1 cellular context compared by ENCODE assay signal in the genomic region with DNA sequence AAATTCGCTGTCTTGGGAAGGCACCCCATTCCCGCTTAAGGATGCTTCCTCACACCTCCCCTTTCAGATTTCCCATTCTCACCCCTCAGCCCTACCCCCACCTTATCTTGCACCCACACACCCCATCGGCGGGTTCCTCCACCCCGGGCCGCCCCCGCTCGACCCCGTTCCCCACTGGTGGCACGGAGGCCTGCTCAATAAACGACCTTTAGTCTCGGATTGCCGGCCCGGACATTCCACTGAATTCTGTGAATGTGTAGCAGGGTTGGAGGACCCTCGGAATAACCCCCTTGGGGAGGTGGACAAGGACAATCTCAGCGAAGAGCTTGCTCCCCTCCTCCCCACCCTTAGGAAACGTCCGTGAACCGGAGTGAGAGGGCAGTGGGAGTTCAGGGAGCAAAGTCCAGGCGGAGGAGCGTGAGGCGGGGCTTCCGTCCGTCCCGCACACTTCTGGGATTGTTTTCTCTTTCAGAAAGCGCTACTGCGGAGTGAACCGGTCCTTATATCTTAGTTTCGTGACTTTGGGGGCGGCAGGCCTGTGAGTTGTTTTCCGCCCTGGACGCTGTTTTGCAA.
TF ChIP-seq lines count a peak whose summit lies in the region.

No MANE protein-coding gene starts in this region.

TF ChIP-seq in HepG2, 621 proteins besides CTCF, POLR2A, EP300 and RAD21 (continued from another document and continues in another):
- TF ChIP-seq MED13 (CRISPR knock-in tag; IDR thresholded peaks at IDR 0.05), result peak; percentile 93; the same call in 1 of the 2 replicates
- peak; percentile 94 for TF ChIP-seq NR2C2 (CRISPR knock-in tag; IDR thresholded peaks at IDR 0.05; ENCODE audit: borderline replicate concordance)
- TF ChIP-seq ZNF24 (IDR thresholded peaks at IDR 0.05), result 0 out of 2 replicates have a peak, but pooled peaks have one; percentile 9
- TF ChIP-seq, protein P1, sequence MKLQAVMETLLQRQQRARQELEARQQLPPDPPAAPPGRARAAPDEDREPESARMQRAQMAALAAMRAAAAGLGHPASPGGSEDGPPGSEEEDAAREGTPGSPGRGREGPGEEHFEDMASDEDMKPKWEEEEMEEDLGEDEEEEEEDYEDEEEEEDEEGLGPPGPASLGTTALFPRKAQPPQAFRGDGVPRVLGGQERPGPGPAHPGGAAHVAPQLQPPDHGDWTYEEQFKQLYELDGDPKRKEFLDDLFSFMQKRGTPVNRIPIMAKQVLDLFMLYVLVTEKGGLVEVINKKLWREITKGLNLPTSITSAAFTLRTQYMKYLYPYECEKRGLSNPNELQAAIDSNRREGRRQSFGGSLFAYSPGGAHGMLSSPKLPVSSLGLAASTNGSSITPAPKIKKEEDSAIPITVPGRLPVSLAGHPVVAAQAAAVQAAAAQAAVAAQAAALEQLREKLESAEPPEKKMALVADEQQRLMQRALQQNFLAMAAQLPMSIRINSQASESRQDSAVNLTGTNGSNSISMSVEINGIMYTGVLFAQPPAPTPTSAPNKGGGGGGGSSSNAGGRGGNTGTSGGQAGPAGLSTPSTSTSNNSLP (IDR thresholded peaks at IDR 0.05; ENCODE audit: low read depth, low read length), result no peak; the same call in 1 of the 2 replicates
- TF ChIP-seq FOXM1 (CRISPR knock-in tag; IDR thresholded peaks at IDR 0.05), result no peak
- TF ChIP-seq, protein P2, sequence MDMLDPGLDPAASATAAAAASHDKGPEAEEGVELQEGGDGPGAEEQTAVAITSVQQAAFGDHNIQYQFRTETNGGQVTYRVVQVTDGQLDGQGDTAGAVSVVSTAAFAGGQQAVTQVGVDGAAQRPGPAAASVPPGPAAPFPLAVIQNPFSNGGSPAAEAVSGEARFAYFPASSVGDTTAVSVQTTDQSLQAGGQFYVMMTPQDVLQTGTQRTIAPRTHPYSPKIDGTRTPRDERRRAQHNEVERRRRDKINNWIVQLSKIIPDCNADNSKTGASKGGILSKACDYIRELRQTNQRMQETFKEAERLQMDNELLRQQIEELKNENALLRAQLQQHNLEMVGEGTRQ (IDR thresholded peaks at IDR 0.05; ENCODE audit: low read depth, low read length), result no peak
- TF ChIP-seq, protein P2 (CRISPR knock-in tag; IDR thresholded peaks at IDR 0.05; ENCODE audit: borderline replicate concordance), result no peak
- TF ChIP-seq, protein P3, sequence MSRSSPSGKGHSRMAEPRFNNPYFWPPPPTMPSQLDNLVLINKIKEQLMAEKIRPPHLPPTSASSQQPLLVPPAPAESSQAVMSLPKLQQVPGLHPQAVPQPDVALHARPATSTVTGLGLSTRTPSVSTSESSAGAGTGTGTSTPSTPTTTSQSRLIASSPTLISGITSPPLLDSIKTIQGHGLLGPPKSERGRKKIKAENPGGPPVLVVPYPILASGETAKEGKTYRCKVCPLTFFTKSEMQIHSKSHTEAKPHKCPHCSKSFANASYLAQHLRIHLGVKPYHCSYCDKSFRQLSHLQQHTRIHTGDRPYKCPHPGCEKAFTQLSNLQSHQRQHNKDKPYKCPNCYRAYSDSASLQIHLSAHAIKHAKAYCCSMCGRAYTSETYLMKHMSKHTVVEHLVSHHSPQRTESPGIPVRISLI (CRISPR knock-in tag; IDR thresholded peaks at IDR 0.05; ENCODE audit: borderline replicate concordance), result 0 out of 2 replicates have a peak, but pooled peaks have one; percentile 10
- TF ChIP-seq SAFB2 (CRISPR knock-in tag; IDR thresholded peaks at IDR 0.05; ENCODE audit: borderline replicate concordance, low read depth), result no peak; the same call in 1 of the 2 replicates
- TF ChIP-seq FOXC1 (CRISPR knock-in tag; IDR thresholded peaks at IDR 0.05; ENCODE audit: borderline replicate concordance), result peak; percentile 40; the same call in 1 of the 2 replicates
- TF ChIP-seq ATF7 (IDR thresholded peaks at IDR 0.05), result no peak
- no peak for TF ChIP-seq ATF7 (CRISPR knock-in tag; IDR thresholded peaks at IDR 0.05)
- TF ChIP-seq MED1 (CRISPR knock-in tag; IDR thresholded peaks at IDR 0.05), result peak; percentile 87
- TF ChIP-seq SIN3A (IDR thresholded peaks at IDR 0.05; ENCODE audit: borderline replicate concordance, low read depth, low read length), result peak; percentile 78; the same call in 1 of the 2 replicates
- TF ChIP-seq, protein P4, sequence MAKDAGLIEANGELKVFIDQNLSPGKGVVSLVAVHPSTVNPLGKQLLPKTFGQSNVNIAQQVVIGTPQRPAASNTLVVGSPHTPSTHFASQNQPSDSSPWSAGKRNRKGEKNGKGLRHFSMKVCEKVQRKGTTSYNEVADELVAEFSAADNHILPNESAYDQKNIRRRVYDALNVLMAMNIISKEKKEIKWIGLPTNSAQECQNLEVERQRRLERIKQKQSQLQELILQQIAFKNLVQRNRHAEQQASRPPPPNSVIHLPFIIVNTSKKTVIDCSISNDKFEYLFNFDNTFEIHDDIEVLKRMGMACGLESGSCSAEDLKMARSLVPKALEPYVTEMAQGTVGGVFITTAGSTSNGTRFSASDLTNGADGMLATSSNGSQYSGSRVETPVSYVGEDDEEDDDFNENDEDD (CRISPR knock-in tag; IDR thresholded peaks at IDR 0.05; ENCODE audit: borderline replicate concordance), result peak; percentile 42; the same call in 1 of the 2 replicates
- TF ChIP-seq, protein P5, sequence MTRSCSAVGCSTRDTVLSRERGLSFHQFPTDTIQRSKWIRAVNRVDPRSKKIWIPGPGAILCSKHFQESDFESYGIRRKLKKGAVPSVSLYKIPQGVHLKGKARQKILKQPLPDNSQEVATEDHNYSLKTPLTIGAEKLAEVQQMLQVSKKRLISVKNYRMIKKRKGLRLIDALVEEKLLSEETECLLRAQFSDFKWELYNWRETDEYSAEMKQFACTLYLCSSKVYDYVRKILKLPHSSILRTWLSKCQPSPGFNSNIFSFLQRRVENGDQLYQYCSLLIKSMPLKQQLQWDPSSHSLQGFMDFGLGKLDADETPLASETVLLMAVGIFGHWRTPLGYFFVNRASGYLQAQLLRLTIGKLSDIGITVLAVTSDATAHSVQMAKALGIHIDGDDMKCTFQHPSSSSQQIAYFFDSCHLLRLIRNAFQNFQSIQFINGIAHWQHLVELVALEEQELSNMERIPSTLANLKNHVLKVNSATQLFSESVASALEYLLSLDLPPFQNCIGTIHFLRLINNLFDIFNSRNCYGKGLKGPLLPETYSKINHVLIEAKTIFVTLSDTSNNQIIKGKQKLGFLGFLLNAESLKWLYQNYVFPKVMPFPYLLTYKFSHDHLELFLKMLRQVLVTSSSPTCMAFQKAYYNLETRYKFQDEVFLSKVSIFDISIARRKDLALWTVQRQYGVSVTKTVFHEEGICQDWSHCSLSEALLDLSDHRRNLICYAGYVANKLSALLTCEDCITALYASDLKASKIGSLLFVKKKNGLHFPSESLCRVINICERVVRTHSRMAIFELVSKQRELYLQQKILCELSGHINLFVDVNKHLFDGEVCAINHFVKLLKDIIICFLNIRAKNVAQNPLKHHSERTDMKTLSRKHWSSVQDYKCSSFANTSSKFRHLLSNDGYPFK (CRISPR knock-in tag; IDR thresholded peaks at IDR 0.05; ENCODE audit: borderline replicate concordance), result no peak
- no peak for TF ChIP-seq ARNT (IDR thresholded peaks at IDR 0.05)
- 0 out of 2 replicates have a peak, but pooled peaks have one; percentile 36 for TF ChIP-seq KLF12 (CRISPR knock-in tag; IDR thresholded peaks at IDR 0.05; ENCODE audit: borderline replicate concordance)
- TF ChIP-seq YEATS4 (CRISPR knock-in tag; IDR thresholded peaks at IDR 0.05; ENCODE audit: borderline replicate concordance), result peak; percentile 86; the same call in 1 of the 2 replicates
- TF ChIP-seq ZNF792 (CRISPR knock-in tag; IDR thresholded peaks at IDR 0.05), result peak; percentile 94
- TF ChIP-seq NFATC3 (CRISPR knock-in tag; IDR thresholded peaks at IDR 0.05), result no peak
- peak in 1 of 2 experiments; percentile 53; a peak in 1 of 4 replicates for TF ChIP-seq KLF16 (CRISPR knock-in tag; IDR thresholded peaks at IDR 0.05)
- peak; percentile 55; the same call in 1 of the 2 replicates for TF ChIP-seq ISL2 (CRISPR knock-in tag; IDR thresholded peaks at IDR 0.05)
- TF ChIP-seq, protein P6, sequence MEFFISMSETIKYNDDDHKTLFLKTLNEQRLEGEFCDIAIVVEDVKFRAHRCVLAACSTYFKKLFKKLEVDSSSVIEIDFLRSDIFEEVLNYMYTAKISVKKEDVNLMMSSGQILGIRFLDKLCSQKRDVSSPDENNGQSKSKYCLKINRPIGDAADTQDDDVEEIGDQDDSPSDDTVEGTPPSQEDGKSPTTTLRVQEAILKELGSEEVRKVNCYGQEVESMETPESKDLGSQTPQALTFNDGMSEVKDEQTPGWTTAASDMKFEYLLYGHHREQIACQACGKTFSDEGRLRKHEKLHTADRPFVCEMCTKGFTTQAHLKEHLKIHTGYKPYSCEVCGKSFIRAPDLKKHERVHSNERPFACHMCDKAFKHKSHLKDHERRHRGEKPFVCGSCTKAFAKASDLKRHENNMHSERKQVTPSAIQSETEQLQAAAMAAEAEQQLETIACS (CRISPR knock-in tag; IDR thresholded peaks at IDR 0.05), result no peak
- TF ChIP-seq ERF (CRISPR knock-in tag; IDR thresholded peaks at IDR 0.05), result peak; percentile 66; the same call in 1 of the 2 replicates
- TF ChIP-seq, protein P7, sequence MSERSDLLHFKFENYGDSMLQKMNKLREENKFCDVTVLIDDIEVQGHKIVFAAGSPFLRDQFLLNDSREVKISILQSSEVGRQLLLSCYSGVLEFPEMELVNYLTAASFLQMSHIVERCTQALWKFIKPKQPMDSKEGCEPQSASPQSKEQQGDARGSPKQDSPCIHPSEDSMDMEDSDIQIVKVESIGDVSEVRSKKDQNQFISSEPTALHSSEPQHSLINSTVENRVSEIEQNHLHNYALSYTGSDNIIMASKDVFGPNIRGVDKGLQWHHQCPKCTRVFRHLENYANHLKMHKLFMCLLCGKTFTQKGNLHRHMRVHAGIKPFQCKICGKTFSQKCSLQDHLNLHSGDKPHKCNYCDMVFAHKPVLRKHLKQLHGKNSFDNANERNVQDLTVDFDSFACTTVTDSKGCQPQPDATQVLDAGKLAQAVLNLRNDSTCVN (CRISPR knock-in tag; IDR thresholded peaks at IDR 0.05; ENCODE audit: borderline replicate concordance), result peak; percentile 18; the same call in 1 of the 2 replicates
- no peak; the same call in 1 of the 2 replicates for TF ChIP-seq ARHGAP35 (CRISPR knock-in tag; IDR thresholded peaks at IDR 0.05; ENCODE audit: borderline replicate concordance)
- no peak for TF ChIP-seq ZNF674 (CRISPR knock-in tag; IDR thresholded peaks at IDR 0.05; ENCODE audit: low read depth)
- TF ChIP-seq, protein P8, sequence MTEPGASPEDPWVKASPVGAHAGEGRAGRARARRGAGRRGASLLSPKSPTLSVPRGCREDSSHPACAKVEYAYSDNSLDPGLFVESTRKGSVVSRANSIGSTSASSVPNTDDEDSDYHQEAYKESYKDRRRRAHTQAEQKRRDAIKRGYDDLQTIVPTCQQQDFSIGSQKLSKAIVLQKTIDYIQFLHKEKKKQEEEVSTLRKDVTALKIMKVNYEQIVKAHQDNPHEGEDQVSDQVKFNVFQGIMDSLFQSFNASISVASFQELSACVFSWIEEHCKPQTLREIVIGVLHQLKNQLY (CRISPR knock-in tag; IDR thresholded peaks at IDR 0.05), result peak; percentile 20; the same call in 1 of the 2 replicates
- peak; percentile 90 for TF ChIP-seq SP5 (CRISPR knock-in tag; IDR thresholded peaks at IDR 0.05; ENCODE audit: borderline replicate concordance, low read depth)
- TF ChIP-seq, protein P9, sequence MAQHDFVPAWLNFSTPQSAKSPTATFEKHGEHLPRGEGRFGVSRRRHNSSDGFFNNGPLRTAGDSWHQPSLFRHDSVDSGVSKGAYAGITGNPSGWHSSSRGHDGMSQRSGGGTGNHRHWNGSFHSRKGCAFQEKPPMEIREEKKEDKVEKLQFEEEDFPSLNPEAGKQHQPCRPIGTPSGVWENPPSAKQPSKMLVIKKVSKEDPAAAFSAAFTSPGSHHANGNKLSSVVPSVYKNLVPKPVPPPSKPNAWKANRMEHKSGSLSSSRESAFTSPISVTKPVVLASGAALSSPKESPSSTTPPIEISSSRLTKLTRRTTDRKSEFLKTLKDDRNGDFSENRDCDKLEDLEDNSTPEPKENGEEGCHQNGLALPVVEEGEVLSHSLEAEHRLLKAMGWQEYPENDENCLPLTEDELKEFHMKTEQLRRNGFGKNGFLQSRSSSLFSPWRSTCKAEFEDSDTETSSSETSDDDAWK (CRISPR knock-in tag; IDR thresholded peaks at IDR 0.05), result no peak
- peak; percentile 11; the same call in 1 of the 2 replicates for TF ChIP-seq ZNF7 (CRISPR knock-in tag; IDR thresholded peaks at IDR 0.05)
- TF ChIP-seq KMT2A (CRISPR knock-in tag; IDR thresholded peaks at IDR 0.05), result no peak
- peak; percentile 91 for TF ChIP-seq MIER3 (CRISPR knock-in tag; IDR thresholded peaks at IDR 0.05; ENCODE audit: borderline replicate concordance)
- no peak for TF ChIP-seq POLR2AphosphoS2 (IDR thresholded peaks at IDR 0.05; ENCODE audit: low read depth, low read length)
- TF ChIP-seq THAP11 (CRISPR knock-in tag; IDR thresholded peaks at IDR 0.05), result peak; percentile 84
- TF ChIP-seq IKZF4 (CRISPR knock-in tag; IDR thresholded peaks at IDR 0.05; ENCODE audit: borderline replicate concordance, low read depth, not compliant biosample characterization), result peak; percentile 45
- TF ChIP-seq, protein P10, sequence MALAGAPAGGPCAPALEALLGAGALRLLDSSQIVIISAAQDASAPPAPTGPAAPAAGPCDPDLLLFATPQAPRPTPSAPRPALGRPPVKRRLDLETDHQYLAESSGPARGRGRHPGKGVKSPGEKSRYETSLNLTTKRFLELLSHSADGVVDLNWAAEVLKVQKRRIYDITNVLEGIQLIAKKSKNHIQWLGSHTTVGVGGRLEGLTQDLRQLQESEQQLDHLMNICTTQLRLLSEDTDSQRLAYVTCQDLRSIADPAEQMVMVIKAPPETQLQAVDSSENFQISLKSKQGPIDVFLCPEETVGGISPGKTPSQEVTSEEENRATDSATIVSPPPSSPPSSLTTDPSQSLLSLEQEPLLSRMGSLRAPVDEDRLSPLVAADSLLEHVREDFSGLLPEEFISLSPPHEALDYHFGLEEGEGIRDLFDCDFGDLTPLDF (CRISPR knock-in tag; IDR thresholded peaks at IDR 0.05), result peak; percentile 11; the same call in 1 of the 2 replicates
- TF ChIP-seq ESRRA (CRISPR knock-in tag; IDR thresholded peaks at IDR 0.05; ENCODE audit: low read depth), result peak; percentile 85; the same call in 1 of the 2 replicates
- peak; percentile 56; the same call in 1 of the 2 replicates for TF ChIP-seq MTA1 (CRISPR knock-in tag; IDR thresholded peaks at IDR 0.05; ENCODE audit: borderline replicate concordance)
- TF ChIP-seq ZNF841 (CRISPR knock-in tag; IDR thresholded peaks at IDR 0.05; ENCODE audit: borderline replicate concordance), result 0 out of 2 replicates have a peak, but pooled peaks have one; percentile 56
- TF ChIP-seq AGO1 (IDR thresholded peaks at IDR 0.05; ENCODE audit: low read depth, low read length, poor library complexity, severe bottlenecking), result peak; percentile 3
- peak; percentile 77; the same call in 1 of the 3 replicates for TF ChIP-seq MXI1 (IDR thresholded peaks at IDR 0.05; ENCODE audit: borderline replicate concordance, low read depth, low read length)
- TF ChIP-seq PHF5A (CRISPR knock-in tag; IDR thresholded peaks at IDR 0.05; ENCODE audit: low read depth, unreplicated experiment), result peak; percentile 83
- TF ChIP-seq ZNF549 (CRISPR knock-in tag; IDR thresholded peaks at IDR 0.05), result no peak
- peak; percentile 87 for TF ChIP-seq DMAP1 (CRISPR knock-in tag; IDR thresholded peaks at IDR 0.05)
